2 cellular contexts compared by ENCODE assay signal in the genomic region with DNA sequence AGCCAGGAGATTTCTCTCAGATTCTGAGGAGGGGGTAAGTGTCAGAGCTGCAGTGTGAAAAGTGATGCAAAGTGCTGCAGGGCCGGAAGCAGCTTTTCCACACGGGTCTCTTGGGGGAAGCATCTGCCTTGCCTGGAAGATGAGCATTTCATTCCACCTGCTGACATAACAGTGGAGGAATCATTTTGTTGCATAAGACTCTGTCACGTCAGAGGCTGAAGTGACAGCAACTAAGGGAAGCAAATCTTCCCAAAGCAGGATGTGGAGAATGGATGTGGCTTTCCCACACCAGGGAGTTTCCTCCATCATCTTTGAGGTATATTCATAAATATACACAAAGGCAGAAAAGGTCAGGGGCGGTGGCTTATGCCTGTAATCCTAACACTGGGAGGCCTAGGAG.
TF ChIP-seq lines count a peak whose summit lies in the region.

No MANE protein-coding gene starts in this region.

TF ChIP-seq in SK-N-SH, 30 proteins besides CTCF, POLR2A, EP300 and RAD21 (continued from another document):
- TF ChIP-seq, protein P1, sequence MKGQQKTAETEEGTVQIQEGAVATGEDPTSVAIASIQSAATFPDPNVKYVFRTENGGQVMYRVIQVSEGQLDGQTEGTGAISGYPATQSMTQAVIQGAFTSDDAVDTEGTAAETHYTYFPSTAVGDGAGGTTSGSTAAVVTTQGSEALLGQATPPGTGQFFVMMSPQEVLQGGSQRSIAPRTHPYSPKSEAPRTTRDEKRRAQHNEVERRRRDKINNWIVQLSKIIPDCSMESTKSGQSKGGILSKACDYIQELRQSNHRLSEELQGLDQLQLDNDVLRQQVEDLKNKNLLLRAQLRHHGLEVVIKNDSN (IDR thresholded peaks at IDR 0.05; ENCODE audit: borderline replicate concordance, low read depth), result no peak
- TF ChIP-seq, protein P2, sequence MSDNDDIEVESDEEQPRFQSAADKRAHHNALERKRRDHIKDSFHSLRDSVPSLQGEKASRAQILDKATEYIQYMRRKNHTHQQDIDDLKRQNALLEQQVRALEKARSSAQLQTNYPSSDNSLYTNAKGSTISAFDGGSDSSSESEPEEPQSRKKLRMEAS (IDR thresholded peaks at IDR 0.05; ENCODE audit: low read depth), result no peak
- TF ChIP-seq RCOR1 (IDR thresholded peaks at IDR 0.05; ENCODE audit: low read length), result no peak

TF ChIP-seq in SK-N-SH treated with all-trans-retinoic acid at 6 μM for 48 hours, 23 proteins besides CTCF, POLR2A, EP300 and RAD21:
- TF ChIP-seq, protein P3, sequence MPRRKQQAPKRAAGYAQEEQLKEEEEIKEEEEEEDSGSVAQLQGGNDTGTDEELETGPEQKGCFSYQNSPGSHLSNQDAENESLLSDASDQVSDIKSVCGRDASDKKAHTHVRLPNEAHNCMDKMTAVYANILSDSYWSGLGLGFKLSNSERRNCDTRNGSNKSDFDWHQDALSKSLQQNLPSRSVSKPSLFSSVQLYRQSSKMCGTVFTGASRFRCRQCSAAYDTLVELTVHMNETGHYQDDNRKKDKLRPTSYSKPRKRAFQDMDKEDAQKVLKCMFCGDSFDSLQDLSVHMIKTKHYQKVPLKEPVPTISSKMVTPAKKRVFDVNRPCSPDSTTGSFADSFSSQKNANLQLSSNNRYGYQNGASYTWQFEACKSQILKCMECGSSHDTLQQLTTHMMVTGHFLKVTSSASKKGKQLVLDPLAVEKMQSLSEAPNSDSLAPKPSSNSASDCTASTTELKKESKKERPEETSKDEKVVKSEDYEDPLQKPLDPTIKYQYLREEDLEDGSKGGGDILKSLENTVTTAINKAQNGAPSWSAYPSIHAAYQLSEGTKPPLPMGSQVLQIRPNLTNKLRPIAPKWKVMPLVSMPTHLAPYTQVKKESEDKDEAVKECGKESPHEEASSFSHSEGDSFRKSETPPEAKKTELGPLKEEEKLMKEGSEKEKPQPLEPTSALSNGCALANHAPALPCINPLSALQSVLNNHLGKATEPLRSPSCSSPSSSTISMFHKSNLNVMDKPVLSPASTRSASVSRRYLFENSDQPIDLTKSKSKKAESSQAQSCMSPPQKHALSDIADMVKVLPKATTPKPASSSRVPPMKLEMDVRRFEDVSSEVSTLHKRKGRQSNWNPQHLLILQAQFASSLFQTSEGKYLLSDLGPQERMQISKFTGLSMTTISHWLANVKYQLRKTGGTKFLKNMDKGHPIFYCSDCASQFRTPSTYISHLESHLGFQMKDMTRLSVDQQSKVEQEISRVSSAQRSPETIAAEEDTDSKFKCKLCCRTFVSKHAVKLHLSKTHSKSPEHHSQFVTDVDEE (CRISPR knock-in tag; IDR thresholded peaks at IDR 0.05), result no peak
- no peak for TF ChIP-seq ZFP3 (CRISPR knock-in tag; IDR thresholded peaks at IDR 0.05)
- TF ChIP-seq SNAI2 (CRISPR knock-in tag; IDR thresholded peaks at IDR 0.05), result no peak
- no peak for TF ChIP-seq RARB (CRISPR knock-in tag; IDR thresholded peaks at IDR 0.05)
- TF ChIP-seq ZC3H10 (CRISPR knock-in tag; IDR thresholded peaks at IDR 0.05), result no peak
- no peak for TF ChIP-seq TOX (CRISPR knock-in tag; IDR thresholded peaks at IDR 0.05; ENCODE audit: borderline replicate concordance)
- no peak for TF ChIP-seq PPARA (CRISPR knock-in tag; IDR thresholded peaks at IDR 0.05; ENCODE audit: borderline replicate concordance)
- TF ChIP-seq, protein P4, sequence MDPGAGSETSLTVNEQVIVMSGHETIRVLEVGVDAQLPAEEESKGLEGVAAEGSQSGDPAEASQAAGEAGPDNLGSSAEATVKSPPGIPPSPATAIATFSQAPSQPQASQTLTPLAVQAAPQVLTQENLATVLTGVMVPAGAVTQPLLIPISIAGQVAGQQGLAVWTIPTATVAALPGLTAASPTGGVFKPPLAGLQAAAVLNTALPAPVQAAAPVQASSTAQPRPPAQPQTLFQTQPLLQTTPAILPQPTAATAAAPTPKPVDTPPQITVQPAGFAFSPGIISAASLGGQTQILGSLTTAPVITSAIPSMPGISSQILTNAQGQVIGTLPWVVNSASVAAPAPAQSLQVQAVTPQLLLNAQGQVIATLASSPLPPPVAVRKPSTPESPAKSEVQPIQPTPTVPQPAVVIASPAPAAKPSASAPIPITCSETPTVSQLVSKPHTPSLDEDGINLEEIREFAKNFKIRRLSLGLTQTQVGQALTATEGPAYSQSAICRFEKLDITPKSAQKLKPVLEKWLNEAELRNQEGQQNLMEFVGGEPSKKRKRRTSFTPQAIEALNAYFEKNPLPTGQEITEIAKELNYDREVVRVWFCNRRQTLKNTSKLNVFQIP (CRISPR knock-in tag; IDR thresholded peaks at IDR 0.05; ENCODE audit: borderline replicate concordance, low read depth), result no peak
- TF ChIP-seq ARNTL (CRISPR knock-in tag; IDR thresholded peaks at IDR 0.05; ENCODE audit: borderline replicate concordance, low read depth), result no peak
- no peak for TF ChIP-seq ZNF565 (CRISPR knock-in tag; conservative IDR thresholded peaks at IDR 0.05; ENCODE audit: low read depth)
- no peak for TF ChIP-seq BACH2 (CRISPR knock-in tag; IDR thresholded peaks at IDR 0.05; ENCODE audit: borderline replicate concordance)
- TF ChIP-seq, protein P5, sequence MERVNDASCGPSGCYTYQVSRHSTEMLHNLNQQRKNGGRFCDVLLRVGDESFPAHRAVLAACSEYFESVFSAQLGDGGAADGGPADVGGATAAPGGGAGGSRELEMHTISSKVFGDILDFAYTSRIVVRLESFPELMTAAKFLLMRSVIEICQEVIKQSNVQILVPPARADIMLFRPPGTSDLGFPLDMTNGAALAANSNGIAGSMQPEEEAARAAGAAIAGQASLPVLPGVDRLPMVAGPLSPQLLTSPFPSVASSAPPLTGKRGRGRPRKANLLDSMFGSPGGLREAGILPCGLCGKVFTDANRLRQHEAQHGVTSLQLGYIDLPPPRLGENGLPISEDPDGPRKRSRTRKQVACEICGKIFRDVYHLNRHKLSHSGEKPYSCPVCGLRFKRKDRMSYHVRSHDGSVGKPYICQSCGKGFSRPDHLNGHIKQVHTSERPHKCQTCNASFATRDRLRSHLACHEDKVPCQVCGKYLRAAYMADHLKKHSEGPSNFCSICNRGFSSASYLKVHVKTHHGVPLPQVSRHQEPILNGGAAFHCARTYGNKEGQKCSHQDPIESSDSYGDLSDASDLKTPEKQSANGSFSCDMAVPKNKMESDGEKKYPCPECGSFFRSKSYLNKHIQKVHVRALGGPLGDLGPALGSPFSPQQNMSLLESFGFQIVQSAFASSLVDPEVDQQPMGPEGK (CRISPR knock-in tag; IDR thresholded peaks at IDR 0.05; ENCODE audit: borderline replicate concordance), result no peak
- no peak for TF ChIP-seq GLIS3 (CRISPR knock-in tag; IDR thresholded peaks at IDR 0.05)
- TF ChIP-seq OSR1 (CRISPR knock-in tag; IDR thresholded peaks at IDR 0.05), result no peak
